In the genomic region with DNA sequence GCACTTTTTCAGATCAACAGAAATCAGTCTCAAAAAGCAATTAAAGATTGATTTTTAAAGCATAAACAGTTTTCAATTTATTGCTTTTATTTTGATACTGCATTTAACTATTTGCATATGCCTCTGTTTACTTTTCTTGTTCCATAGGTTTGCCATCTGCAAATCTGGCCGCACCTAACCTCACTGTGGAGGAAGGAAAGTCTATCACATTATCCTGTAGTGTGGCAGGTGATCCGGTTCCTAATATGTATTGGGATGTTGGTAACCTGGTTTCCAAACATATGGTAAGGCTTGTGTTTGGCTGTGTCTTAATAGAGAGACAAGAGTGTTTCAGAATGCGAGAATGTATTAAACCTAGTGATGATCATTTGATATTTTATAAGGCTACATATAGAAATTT, we compare ENCODE assay signal across 7 cellular contexts. TPM values are rescaled to one million over a fixed set of nuclear protein-coding genes. Genes with fewer than 3 reads are reported as not detected.
"Had no signal": no experiment of that assay in that cellular context is flagged by ENCODE, and none has a peak within 500 bp of the region (broad histone marks: within the 10 kb centered on the region; RNA-seq: fewer than 3 reads in every experiment).

No MANE protein-coding gene starts in this region.

- H3K4me3 ChIP-seq: K562 had no signal

- ATAC-seq: HepG2, K562 had no signal

- DNase-seq: IMR-90, KBM-7, KG1 had no signal

RNA-seq across cellular contexts. Expression of a gene that starts 53.9 kb away (rescaled TPM):
- total RNA-seq: HepG2, HT-29, HT1080, K562 had no signal
